In the genomic region with DNA sequence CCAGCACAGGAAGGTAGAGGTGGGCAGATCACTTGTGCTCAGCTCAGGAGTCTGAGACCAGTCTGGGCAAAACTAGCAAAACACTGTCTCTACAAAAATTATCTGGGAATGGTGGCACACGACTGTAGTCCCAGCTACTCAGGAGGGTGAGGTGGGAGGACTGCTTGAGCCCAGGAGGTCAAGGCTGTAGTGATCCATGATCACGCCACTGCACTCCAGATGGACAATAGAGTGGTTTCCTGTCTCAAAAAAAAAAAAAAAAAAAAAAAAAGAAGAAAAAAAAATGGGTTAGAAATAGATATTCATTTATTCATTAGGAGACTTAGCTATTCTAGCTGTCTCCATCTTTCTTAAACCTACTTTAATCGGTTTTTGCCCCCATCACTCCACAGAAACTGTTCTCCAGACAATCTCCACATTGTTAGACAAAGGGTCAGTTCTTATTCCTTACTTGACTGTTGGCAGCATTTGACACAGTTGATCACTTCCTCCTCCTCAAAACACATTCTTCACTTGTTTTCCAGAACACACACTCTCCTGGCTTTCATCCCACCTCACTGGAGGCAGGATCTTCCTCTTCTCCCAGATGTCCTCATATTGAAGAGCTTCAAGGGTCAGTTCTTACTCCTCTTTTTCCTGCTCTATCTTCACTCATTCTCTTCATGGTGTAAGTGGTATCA, we compare ENCODE assay signal across 24 cellular contexts.
A peak's percentile ranks its signal among the peaks of the same experiment; 100 is the strongest.
DNase-seq lines count a peak whose midpoint lies in the region; ATAC-seq and TF ChIP-seq lines count a peak whose summit lies in the region.
"Had no signal": no experiment of that assay in that cellular context is flagged by ENCODE, and none has a peak within 500 bp of the region (broad histone marks: within the 10 kb centered on the region; RNA-seq: fewer than 3 reads in every experiment).

No MANE protein-coding gene starts in this region.

- TF ChIP-seq CTCF in fibroblast of mammary gland (conservative IDR thresholded peaks at IDR 0.05; ENCODE audit: control insufficient read depth, insufficient read depth, low read depth, low read length) (no peak), nephron (IDR thresholded peaks at IDR 0.05; ENCODE audit: unreplicated experiment in 3 of 3) (no peak)

- H3K4me3 Mint-ChIP-seq in stimulated activated naive CD8-positive, alpha-beta T cell treated with anti-CD3 and anti-CD28 coated beads, Interleukin-15, Interleukin-2, amounts not matched to agents 100 ng/mL and 50 ng/mL, for 24 hours = no peak overlapping the region
- H3K4me3 Mint-ChIP-seq in stimulated activated naive CD8-positive, alpha-beta T cell treated with anti-CD3 and anti-CD28 coated beads, Interleukin-15, amount 100 ng/mL, for 72 hours = no peak overlapping the region
- H3K4me3 Mint-ChIP-seq in nephron = no peak overlapping the region
- H3K4me3 Mint-ChIP-seq in activated T-helper 1 cell treated with anti-CD3 and anti-CD28 coated beads, Interleukin-12 subunit alpha, Interleukin-12 subunit beta, Interleukin-2, Interleukin-4 antibody, amounts not matched to agents 30 ng/mL and 10 ng/mL and 1 ng/mL, durations not matched to agents 14 hours and 24 hours and 36 hours = no peak overlapping the region
- H3K4me3 Mint-ChIP-seq: activated CD4-positive, alpha-beta memory T cell treated with anti-CD3 and anti-CD28 coated beads, Interleukin-2, amount 10 ng/mL, durations not matched to agents 7 days and 5 days; activated naive CD8-positive, alpha-beta T cell treated with anti-CD3 and anti-CD28 coated beads, Interleukin-2, amount 50 U/mL, for 24 hours; CD8-positive, alpha-beta T cell; T-cell had no signal

- no peak for DNase-seq in stimulated activated naive CD8-positive, alpha-beta T cell treated with anti-CD3 and anti-CD28 coated beads, Interleukin-15, amount 100 ng/mL, for 72 hours
- peak; percentile 66 for DNase-seq in fibroblast of mammary gland (ENCODE audit: low read depth)
- DNase-seq in RKO (ENCODE audit: low spot score) = no peak
- DNase-seq in DMS114 treated with DMSO at 0.1 percent for 48 hours (lab: John Stamatoyannopoulos, UW; ENCODE audit: unreplicated experiment) = no peak
- DNase-seq in activated T-helper 1 cell treated with anti-CD3 and anti-CD28 coated beads, Interleukin-12 subunit alpha, Interleukin-12 subunit beta, Interleukin-2, Interleukin-4 antibody, amounts not matched to agents 30 ng/mL and 10 ng/mL and 1 ng/mL, durations not matched to agents 14 hours and 24 hours and 36 hours (ENCODE audit: low spot score) = no peak
- DNase-seq: activated CD4-positive, alpha-beta memory T cell treated with anti-CD3 and anti-CD28 coated beads, Interleukin-2, amount 10 ng/mL, durations not matched to agents 7 days and 5 days; activated CD4-positive, CD25-positive, alpha-beta regulatory T cell; activated effector memory CD4-positive, alpha-beta T cell treated with anti-CD3 and anti-CD28 coated beads, Interleukin-2, amount 50 U/mL, for 16 hours; activated naive CD8-positive, alpha-beta T cell treated with anti-CD3 and anti-CD28 coated beads, Interleukin-2, amount 50 U/mL, for 24 hours; CD8-positive, alpha-beta T cell; DMS53; GDM1; heart right ventricle; naive B cell; NCI-H2171 treated with DMSO at 0.1 percent for 48 hours; NCI-H524; NK-92 treated with Interleukin-12 subunit alpha and Interleukin-12 subunit beta, amount 100 ng/mL, for 24 hours; SJCRH30; stimulated activated CD4-positive, alpha-beta T cell treated with anti-CD3 and anti-CD28 coated beads, Interleukin-15, amount 100 ng/mL, for 24 hours; T-cell had no signal

- H3K4me1 Mint-ChIP-seq in stimulated activated naive CD8-positive, alpha-beta T cell treated with anti-CD3 and anti-CD28 coated beads, Interleukin-15, Interleukin-2, amounts not matched to agents 100 ng/mL and 50 ng/mL, for 24 hours (ENCODE audit: low read depth) = peaks cover 14% of the 10 kb centered on the region
- H3K4me1 Mint-ChIP-seq in stimulated activated naive CD8-positive, alpha-beta T cell treated with anti-CD3 and anti-CD28 coated beads, Interleukin-15, amount 100 ng/mL, for 72 hours = peaks cover 7% of the 10 kb centered on the region
- H3K4me1 Mint-ChIP-seq in nephron = peaks cover 19% of the 10 kb centered on the region
- peaks cover 13% of the 10 kb centered on the region for H3K4me1 Mint-ChIP-seq in activated T-helper 1 cell treated with anti-CD3 and anti-CD28 coated beads, Interleukin-12 subunit alpha, Interleukin-12 subunit beta, Interleukin-2, Interleukin-4 antibody, amounts not matched to agents 30 ng/mL and 10 ng/mL and 1 ng/mL, durations not matched to agents 14 hours and 24 hours and 36 hours (ENCODE audit: low read depth)

- no peaks in the 10 kb centered on the region for H3K9me3 Mint-ChIP-seq in stimulated activated naive CD8-positive, alpha-beta T cell treated with anti-CD3 and anti-CD28 coated beads, Interleukin-15, Interleukin-2, amounts not matched to agents 100 ng/mL and 50 ng/mL, for 24 hours
- no peaks in the 10 kb centered on the region for H3K9me3 Mint-ChIP-seq in stimulated activated naive CD8-positive, alpha-beta T cell treated with anti-CD3 and anti-CD28 coated beads, Interleukin-15, amount 100 ng/mL, for 72 hours
- no peaks in the 10 kb centered on the region for H3K9me3 Mint-ChIP-seq in nephron
- no peaks in the 10 kb centered on the region for H3K9me3 Mint-ChIP-seq in activated T-helper 1 cell treated with anti-CD3 and anti-CD28 coated beads, Interleukin-12 subunit alpha, Interleukin-12 subunit beta, Interleukin-2, Interleukin-4 antibody, amounts not matched to agents 30 ng/mL and 10 ng/mL and 1 ng/mL, durations not matched to agents 14 hours and 24 hours and 36 hours
- H3K9me3 Mint-ChIP-seq: activated CD4-positive, alpha-beta memory T cell treated with anti-CD3 and anti-CD28 coated beads, Interleukin-2, amount 10 ng/mL, durations not matched to agents 7 days and 5 days; activated naive CD8-positive, alpha-beta T cell treated with anti-CD3 and anti-CD28 coated beads, Interleukin-2, amount 50 U/mL, for 24 hours; CD8-positive, alpha-beta T cell; naive B cell; T-cell had no signal

- H3K4me3 ChIP-seq in fibroblast of mammary gland (ENCODE audit: control insufficient read depth, low read depth, low read length) = no peak overlapping the region
- H3K4me3 ChIP-seq: heart right ventricle, SJCRH30, upper lobe of left lung had no signal

- intact Hi-C loops in activated T-helper 1 cell treated with anti-CD3 and anti-CD28 coated beads, Interleukin-12 subunit alpha, Interleukin-12 subunit beta, Interleukin-2, Interleukin-4 antibody, amounts not matched to agents 30 ng/mL and 10 ng/mL and 1 ng/mL, durations not matched to agents 14 hours and 24 hours and 36 hours (cut with micrococcal nuclease) = no loop called here

- no peak for ATAC-seq in stimulated activated naive CD8-positive, alpha-beta T cell treated with anti-CD3 and anti-CD28 coated beads, Interleukin-15, amount 100 ng/mL, for 72 hours
- no peak for ATAC-seq in GM21515 (IDR thresholded peaks at IDR 0.05; ENCODE audit: unreplicated experiment)
- ATAC-seq: activated naive CD8-positive, alpha-beta T cell treated with anti-CD3 and anti-CD28 coated beads, Interleukin-2, amount 50 U/mL, for 24 hours; CD8-positive, alpha-beta T cell; T-cell had no signal

- H3K36me3 Mint-ChIP-seq in stimulated activated naive CD8-positive, alpha-beta T cell treated with anti-CD3 and anti-CD28 coated beads, Interleukin-15, Interleukin-2, amounts not matched to agents 100 ng/mL and 50 ng/mL, for 24 hours (ENCODE audit: low read depth) = peaks cover 17% of the 10 kb centered on the region
- peaks cover 15% of the 10 kb centered on the region for H3K36me3 Mint-ChIP-seq in nephron (ENCODE audit: low read depth)
- H3K36me3 Mint-ChIP-seq in activated T-helper 1 cell treated with anti-CD3 and anti-CD28 coated beads, Interleukin-12 subunit alpha, Interleukin-12 subunit beta, Interleukin-2, Interleukin-4 antibody, amounts not matched to agents 30 ng/mL and 10 ng/mL and 1 ng/mL, durations not matched to agents 14 hours and 24 hours and 36 hours (ENCODE audit: low read depth) = peaks cover 5% of the 10 kb centered on the region

- H3K27ac Mint-ChIP-seq in stimulated activated naive CD8-positive, alpha-beta T cell treated with anti-CD3 and anti-CD28 coated beads, Interleukin-15, Interleukin-2, amounts not matched to agents 100 ng/mL and 50 ng/mL, for 24 hours = peak overlapping the region; percentile 59
- no peak overlapping the region for H3K27ac Mint-ChIP-seq in stimulated activated naive CD8-positive, alpha-beta T cell treated with anti-CD3 and anti-CD28 coated beads, Interleukin-15, amount 100 ng/mL, for 72 hours
- peak overlapping the region in 2 of 3 experiments; percentile 12 to 21 for H3K27ac Mint-ChIP-seq in nephron
- H3K27ac Mint-ChIP-seq in activated T-helper 1 cell treated with anti-CD3 and anti-CD28 coated beads, Interleukin-12 subunit alpha, Interleukin-12 subunit beta, Interleukin-2, Interleukin-4 antibody, amounts not matched to agents 30 ng/mL and 10 ng/mL and 1 ng/mL, durations not matched to agents 14 hours and 24 hours and 36 hours = no peak overlapping the region
- H3K27ac Mint-ChIP-seq: activated CD4-positive, alpha-beta memory T cell treated with anti-CD3 and anti-CD28 coated beads, Interleukin-2, amount 10 ng/mL, durations not matched to agents 7 days and 5 days; activated naive CD8-positive, alpha-beta T cell treated with anti-CD3 and anti-CD28 coated beads, Interleukin-2, amount 50 U/mL, for 24 hours; CD8-positive, alpha-beta T cell; T-cell had no signal

- no peaks in the 10 kb centered on the region for H3K27me3 Mint-ChIP-seq in stimulated activated naive CD8-positive, alpha-beta T cell treated with anti-CD3 and anti-CD28 coated beads, Interleukin-15, Interleukin-2, amounts not matched to agents 100 ng/mL and 50 ng/mL, for 24 hours
- H3K27me3 Mint-ChIP-seq in stimulated activated naive CD8-positive, alpha-beta T cell treated with anti-CD3 and anti-CD28 coated beads, Interleukin-15, amount 100 ng/mL, for 72 hours = no peaks in the 10 kb centered on the region
- H3K27me3 Mint-ChIP-seq in nephron (ENCODE audit: low read depth) = no peaks in the 10 kb centered on the region
- no peaks in the 10 kb centered on the region for H3K27me3 Mint-ChIP-seq in activated T-helper 1 cell treated with anti-CD3 and anti-CD28 coated beads, Interleukin-12 subunit alpha, Interleukin-12 subunit beta, Interleukin-2, Interleukin-4 antibody, amounts not matched to agents 30 ng/mL and 10 ng/mL and 1 ng/mL, durations not matched to agents 14 hours and 24 hours and 36 hours (ENCODE audit: insufficient read depth)
- H3K27me3 Mint-ChIP-seq: activated CD4-positive, alpha-beta memory T cell treated with anti-CD3 and anti-CD28 coated beads, Interleukin-2, amount 10 ng/mL, durations not matched to agents 7 days and 5 days; activated naive CD8-positive, alpha-beta T cell treated with anti-CD3 and anti-CD28 coated beads, Interleukin-2, amount 50 U/mL, for 24 hours; naive B cell; T-cell had no signal

Comparison
In these comparisons a context has a peak if more than half of its experiments do, and no peak if none do; other contexts are left out.
1. H3K27ac Mint-ChIP-seq: peak in stimulated activated naive CD8-positive, alpha-beta T cell treated with anti-CD3 and anti-CD28 coated beads, Interleukin-15, Interleukin-2, amounts not matched to agents 100 ng/mL and 50 ng/mL, for 24 hours (single experiment) and nephron (2 of 3); none in stimulated activated naive CD8-positive, alpha-beta T cell treated with anti-CD3 and anti-CD28 coated beads, Interleukin-15, amount 100 ng/mL, for 72 hours (0 of 2) and activated T-helper 1 cell treated with anti-CD3 and anti-CD28 coated beads, Interleukin-12 subunit alpha, Interleukin-12 subunit beta, Interleukin-2, Interleukin-4 antibody, amounts not matched to agents 30 ng/mL and 10 ng/mL and 1 ng/mL, durations not matched to agents 14 hours and 24 hours and 36 hours (single experiment).